24 cellular contexts compared by ENCODE assay signal in genomic region chr11:68900835-68901381, GRCh38.
"Had no signal": no experiment of that assay in that cellular context is flagged by ENCODE, and none has a peak within 500 bp of the region (broad histone marks: within the 10 kb centered on the region; RNA-seq: fewer than 3 reads in every experiment).

No MANE protein-coding gene starts in this region.

- H3K27me3 ChIP-seq: dorsolateral prefrontal cortex, gastrocnemius medialis, ovary, tibial nerve, vagina had no signal

- H3K27ac ChIP-seq: dorsolateral prefrontal cortex, epithelial cell of prostate, gastrocnemius medialis, lower lobe of right lung, ovary, psoas muscle, thoracic aorta, tibial nerve, vagina had no signal

- H3K36me3 Mint-ChIP-seq: natural killer cell treated with Interleukin-12 subunit alpha and Interleukin-12 subunit beta and Interleukin-15 and Interleukin-18, amount 100 ng/mL, for 72 hours had no signal

- ATAC-seq: esophagus mucosa; gastrocnemius medialis; left ventricle myocardium superior; lower lobe of right lung; natural killer cell treated with Interleukin-12 subunit alpha and Interleukin-12 subunit beta and Interleukin-15 and Interleukin-18, amount 100 ng/mL, for 72 hours; psoas muscle; right cardiac atrium; stimulated activated naive B cell treated with anti-CD40 and anti-IgM and Interleukin-4, amounts not matched to agents 10 μg/mL and 1 μg/mL and 100 μg/mL, for 72 hours had no signal

- H3K9me3 ChIP-seq: gastrocnemius medialis, lower lobe of right lung, ovary, psoas muscle, thoracic aorta, tibial nerve, vagina had no signal

- H3K4me3 ChIP-seq: dorsolateral prefrontal cortex, gastrocnemius medialis, lower lobe of right lung, ovary, psoas muscle, thoracic aorta, tibial nerve, vagina had no signal

- H3K36me3 ChIP-seq: ovary had no signal

- FAIRE-seq: colon, keratinocyte, small intestine had no signal

- H3K27ac Mint-ChIP-seq: natural killer cell treated with Interleukin-12 subunit alpha and Interleukin-12 subunit beta and Interleukin-15 and Interleukin-18, amount 100 ng/mL, for 72 hours; stimulated activated naive B cell treated with anti-CD40 and anti-IgM and Interleukin-4, amounts not matched to agents 10 μg/mL and 1 μg/mL and 100 μg/mL, for 72 hours; stimulated activated naive CD8-positive, alpha-beta T cell treated with anti-CD3 and anti-CD28 coated beads, Interleukin-15, Interleukin-2, amounts not matched to agents 100 ng/mL and 50 ng/mL, for 24 hours had no signal

- DNase-seq: effector CD4-positive, alpha-beta T cell; foreskin fibroblast; gastrocnemius medialis; head of caudate nucleus; left ventricle myocardium superior; lower lobe of right lung; occipital lobe; ovary; psoas muscle; right cardiac atrium; small intestine; stimulated activated CD4-positive, alpha-beta T cell treated with anti-CD3 and anti-CD28 coated beads, Interleukin-15, amount 100 ng/mL, for 24 hours; stimulated activated CD4-positive, alpha-beta T cell treated with anti-CD3 and anti-CD28 coated beads, Interleukin-2, amount 100 ng/mL, for 48 hours; stimulated activated naive B cell treated with anti-CD40 and anti-IgM and Interleukin-4, amounts not matched to agents 10 μg/mL and 1 μg/mL and 100 μg/mL, for 72 hours had no signal

- H3K27me3 Mint-ChIP-seq: natural killer cell treated with Interleukin-12 subunit alpha and Interleukin-12 subunit beta and Interleukin-15 and Interleukin-18, amount 100 ng/mL, for 72 hours; stimulated activated naive B cell treated with anti-CD40 and anti-IgM and Interleukin-4, amounts not matched to agents 10 μg/mL and 1 μg/mL and 100 μg/mL, for 72 hours; stimulated activated naive CD8-positive, alpha-beta T cell treated with anti-CD3 and anti-CD28 coated beads, Interleukin-15, Interleukin-2, amounts not matched to agents 100 ng/mL and 50 ng/mL, for 24 hours had no signal

- H3K9me3 Mint-ChIP-seq: natural killer cell treated with Interleukin-12 subunit alpha and Interleukin-12 subunit beta and Interleukin-15 and Interleukin-18, amount 100 ng/mL, for 72 hours; stimulated activated naive B cell treated with anti-CD40 and anti-IgM and Interleukin-4, amounts not matched to agents 10 μg/mL and 1 μg/mL and 100 μg/mL, for 72 hours; stimulated activated naive CD8-positive, alpha-beta T cell treated with anti-CD3 and anti-CD28 coated beads, Interleukin-15, Interleukin-2, amounts not matched to agents 100 ng/mL and 50 ng/mL, for 24 hours had no signal

- H3K4me3 Mint-ChIP-seq: natural killer cell treated with Interleukin-12 subunit alpha and Interleukin-12 subunit beta and Interleukin-15 and Interleukin-18, amount 100 ng/mL, for 72 hours; stimulated activated naive B cell treated with anti-CD40 and anti-IgM and Interleukin-4, amounts not matched to agents 10 μg/mL and 1 μg/mL and 100 μg/mL, for 72 hours had no signal
